ENCODE assay signal across 16 cellular contexts in genomic region chr4:7594013-7594412, GRCh38.
DNase-seq lines count a peak whose midpoint lies in the region; ATAC-seq and TF ChIP-seq lines count a peak whose summit lies in the region.
"Had no signal": no experiment of that assay in that cellular context is flagged by ENCODE, and none has a peak within 500 bp of the region (broad histone marks: within the 10 kb centered on the region; RNA-seq: fewer than 3 reads in every experiment).

No MANE protein-coding gene starts in this region.

- no peak overlapping the region for H3K4me3 Mint-ChIP-seq in WTC11
- no peak overlapping the region for H3K4me3 Mint-ChIP-seq in CD8-positive, alpha-beta T cell

- peaks cover 37% of the 10 kb centered on the region for H3K4me1 Mint-ChIP-seq in WTC11
- no peaks in the 10 kb centered on the region for H3K4me1 Mint-ChIP-seq in CD8-positive, alpha-beta T cell (ENCODE audit: low read depth)

- H3K23ac ChIP-seq in neuronal stem cell (ENCODE audit: low read depth, low read length, poor library complexity): peak overlapping the region; percentile 70

- no peak overlapping the region for H3K4ac ChIP-seq in neuronal stem cell (ENCODE audit: low read length)

- POLR2A ChIA-PET in HCT116 (lab: Charles Lee) (no interaction called here), WTC11 (lab: Charles Lee) (no interaction called here)
- POLR2A ChIA-PET in CD8-positive, alpha-beta T cell (lab: Charles Lee): no interaction called here

- no peaks in the 10 kb centered on the region for H3K27me3 Mint-ChIP-seq in WTC11 (ENCODE audit: low read depth)
- peaks cover 12% of the 10 kb centered on the region for H3K27me3 Mint-ChIP-seq in CD8-positive, alpha-beta T cell (ENCODE audit: low read depth)

- ATAC-seq in HCT116 (peak; percentile 92), WTC11 (peak; percentile 62), left lobe of liver (no peak)
- no peak for ATAC-seq in CD8-positive, alpha-beta T cell
- ATAC-seq: Panc1 had no signal

- H3K36me3 Mint-ChIP-seq in WTC11: no peaks in the 10 kb centered on the region
- H3K36me3 Mint-ChIP-seq in CD8-positive, alpha-beta T cell: no peaks in the 10 kb centered on the region

- TF ChIP-seq CTCF in HCT116 (IDR thresholded peaks at IDR 0.05 in 2 of 3, conservative IDR thresholded peaks at IDR 0.05 in 1 of 3; ENCODE audit: borderline replicate concordance in 1 of 3, insufficient read depth in 1 of 3, low read depth in 2 of 3, low read length in 2 of 3): peak in 2 of 3 experiments; percentile 32 to 44; a peak in 3 of 6 replicates
- TF ChIP-seq CTCF in WTC11 (IDR thresholded peaks at IDR 0.05): no peak
- TF ChIP-seq CTCF in CD8-positive, alpha-beta T cell (IDR thresholded peaks at IDR 0.05): no peak

- no peaks in the 10 kb centered on the region for H3K9me3 ChIP-seq in HCT116 (ENCODE audit: control insufficient read depth in 1 of 2, insufficient read depth in 1 of 2, low read depth in 1 of 2, low read length in 2 of 2)
- peaks cover 0 to 3% of the 10 kb centered on the region in 2 donors for H3K9me3 ChIP-seq in neuronal stem cell (replicated peaks in 1 of 2; ENCODE audit: control insufficient read depth in 2 of 2, insufficient read depth in 1 of 2, low read depth in 1 of 2, low read length in 2 of 2)
- no peaks in the 10 kb centered on the region for H3K9me3 ChIP-seq in CD8-positive, alpha-beta T cell (ENCODE audit: low read length)

- no peak overlapping the region for H2BK5ac ChIP-seq in neuronal stem cell (ENCODE audit: low read length)

- no peaks in the 10 kb centered on the region for H3K9me2 ChIP-seq in HCT116 (ENCODE audit: insufficient read depth)

- DNase-seq in NCI-H1694 treated with DMSO at 0.1 percent for 48 hours (lab: John Stamatoyannopoulos, UW): peak; percentile 18
- no peak for DNase-seq in NCI-H1694 (lab: John Stamatoyannopoulos, UW)
- DNase-seq in HCT116 (ENCODE audit: low read depth, low spot score): no peak
- DNase-seq in WTC11 (ENCODE audit: low spot score): peak; percentile 24
- no peak for DNase-seq in neuronal stem cell (ENCODE audit: low spot score)
- DNase-seq in NK-92 treated with Interleukin-12 subunit alpha and Interleukin-12 subunit beta, amount 100 ng/mL, for 24 hours (lab: John Stamatoyannopoulos, UW): no peak
- no peak for DNase-seq in left lobe of liver (ENCODE audit: low spot score)
- DNase-seq in CD8-positive, alpha-beta T cell: no peak
- DNase-seq: COR-L47, GDM1, IMR-90, NCI-H446 treated with DMSO at 0.1 percent for 48 hours, NCI-H82, SHP77 had no signal

- no peak overlapping the region for H2BK12ac ChIP-seq in neuronal stem cell (ENCODE audit: low read length)

- H4K91ac ChIP-seq in neuronal stem cell (ENCODE audit: low read depth, low read length, poor library complexity): no peak overlapping the region

- H3K27me3 ChIP-seq in HCT116 (ENCODE audit: insufficient read depth, low read length) (peaks cover 35% of the 10 kb centered on the region), neuronal stem cell (ENCODE audit: control insufficient read depth in 3 of 3, insufficient read depth in 3 of 3, low read depth in 1 of 3, low read length in 3 of 3) (peaks cover 0 to 14% (median 0%) of the 10 kb centered on the region in 3 experiments)
- H3K27me3 ChIP-seq in CD8-positive, alpha-beta T cell (ENCODE audit: insufficient read depth, low read length): no peaks in the 10 kb centered on the region

- H2BK120ac ChIP-seq in neuronal stem cell (ENCODE audit: low read depth, low read length): no peak overlapping the region

- RAD21 ChIA-PET in HCT116 (lab: Charles Lee; ENCODE audit: low non-redundant PET in 1 of 2, low total read pairs in 2 of 2, uncharacterized antibody in 2 of 2, unreplicated experiment in 2 of 2): interaction anchor here in 1 of 2 experiments (0.6 kb wide), 1 partner anchor 54 kb away, joined by 4 read pairs; no protein-coding TSS in a partner anchor

- peak overlapping the region; percentile 36 for H3K4me2 ChIP-seq in HCT116 (ENCODE audit: low read length)
- no peak overlapping the region for H3K4me2 ChIP-seq in neuronal stem cell (ENCODE audit: insufficient read depth, low read length, poor library complexity, severe bottlenecking)

- H2AFZ ChIP-seq in HCT116 (ENCODE audit: low read depth, low read length, poor library complexity, severe bottlenecking): no peak overlapping the region
- no peak overlapping the region for H2AFZ ChIP-seq in neuronal stem cell (ENCODE audit: low read length)

- peak overlapping the region; percentile 22 for H2BK15ac ChIP-seq in neuronal stem cell (ENCODE audit: low read length)

- H3K18ac ChIP-seq in neuronal stem cell (ENCODE audit: low read length): peak overlapping the region; percentile 24

- H3K9ac ChIP-seq in HCT116 (ENCODE audit: low read length) (no peak overlapping the region), neuronal stem cell (ENCODE audit: low read depth, low read length, poor library complexity) (no peak overlapping the region)

- H3K27ac ChIP-seq in HCT116 (ENCODE audit: low read depth, low read length): no peak overlapping the region
- no peak overlapping the region for H3K27ac ChIP-seq in neuronal stem cell (replicated peaks; ENCODE audit: low read length)
- H3K27ac ChIP-seq in CD8-positive, alpha-beta T cell (ENCODE audit: low read depth, low read length): no peak overlapping the region
- H3K27ac ChIP-seq: C4-2B had no signal

- H3K14ac ChIP-seq in neuronal stem cell (ENCODE audit: low read length): no peak overlapping the region

- peaks cover 3% of the 10 kb centered on the region for H3K79me1 ChIP-seq in neuronal stem cell (ENCODE audit: low read depth, low read length)

- H3K27ac Mint-ChIP-seq in WTC11: no peak overlapping the region
- H3K27ac Mint-ChIP-seq in CD8-positive, alpha-beta T cell: no peak overlapping the region

- no peak for TF ChIP-seq POLR2A in HCT116 (IDR thresholded peaks at IDR 0.05; ENCODE audit: borderline replicate concordance, extremely low read depth, insufficient read depth, insufficient read length)

- H2AK5ac ChIP-seq in neuronal stem cell (ENCODE audit: low read depth, low read length): peak overlapping the region; percentile 48

- H4K8ac ChIP-seq in neuronal stem cell (ENCODE audit: low read depth, low read length): no peak overlapping the region

- TF ChIP-seq RAD21 in HCT116 (IDR thresholded peaks at IDR 0.05; ENCODE audit: low read depth): peak; percentile 22; the same call in 1 of the 2 replicates

- H3K4me3 ChIP-seq in HCT116 (replicated peaks in 1 of 2; ENCODE audit: low read depth in 1 of 2, low read length in 2 of 2): no peak overlapping the region
- no peak overlapping the region for H3K4me3 ChIP-seq in neuronal stem cell (ENCODE audit: low read length in 2 of 2)
- no peak overlapping the region for H3K4me3 ChIP-seq in CD8-positive, alpha-beta T cell (ENCODE audit: low read depth, low read length)

- CTCF ChIA-PET in HCT116 (lab: Charles Lee): no interaction called here
- CTCF ChIA-PET in WTC11 (lab: Charles Lee): interaction anchor here (0.6 to 1.2 kb wide), 5 partner anchors 57 to 356 kb away, joined by 3 read pairs; no protein-coding TSS in a partner anchor
- CTCF ChIA-PET in CD8-positive, alpha-beta T cell (lab: Charles Lee): no interaction called here

- H3K79me2 ChIP-seq in HCT116 (ENCODE audit: insufficient read depth, low read length): no peaks in the 10 kb centered on the region

- no peaks in the 10 kb centered on the region for H3K9me3 Mint-ChIP-seq in WTC11
- H3K9me3 Mint-ChIP-seq in CD8-positive, alpha-beta T cell: no peaks in the 10 kb centered on the region

- no peaks in the 10 kb centered on the region for H3K36me3 ChIP-seq in HCT116 (ENCODE audit: control insufficient read depth in 1 of 2, insufficient read depth in 2 of 2, low read length in 2 of 2)
- no peaks in the 10 kb centered on the region for H3K36me3 ChIP-seq in neuronal stem cell (replicated peaks in 1 of 2; ENCODE audit: control insufficient read depth in 2 of 2, insufficient read depth in 2 of 2, low read length in 2 of 2)
- no peaks in the 10 kb centered on the region for H3K36me3 ChIP-seq in CD8-positive, alpha-beta T cell (ENCODE audit: insufficient read depth, low read length)

- intact Hi-C loops in HCT116 (cut with micrococcal nuclease): no loop called here
- intact Hi-C loops in CD8-positive, alpha-beta T cell (cut with DNase I, micrococcal nuclease): no loop called here

- H3K4me1 ChIP-seq in HCT116 (ENCODE audit: control insufficient read depth in 1 of 2, insufficient read depth in 2 of 2, low read length in 2 of 2) (peaks cover 0 to 4% of the 10 kb centered on the region in 2 experiments; a peak in 1 of 4 replicates), neuronal stem cell (ENCODE audit: control insufficient read depth in 2 of 2, insufficient read depth in 1 of 2, low read depth in 1 of 2, low read length in 2 of 2) (peaks cover 0 to 39% of the 10 kb centered on the region in 2 donors)
- H3K4me1 ChIP-seq in CD8-positive, alpha-beta T cell (ENCODE audit: insufficient read depth, low read length): no peaks in the 10 kb centered on the region

- WGBS in neuronal stem cell (ENCODE audit: extremely low coverage in 2 of 2, insufficient read length in 2 of 2, insufficient replicate concordance in 1 of 2), 2 donors: no CpG with 5 or more reads among the region's 9 CpGs

- H4K20me1 ChIP-seq in HCT116 (ENCODE audit: insufficient read depth): no peaks in the 10 kb centered on the region

- BruUV-seq in HCT116 (replicated peaks; lab: Mats Ljungman, UMichigan): no TSS peak

TF ChIP-seq in HCT116, 20 proteins besides CTCF, POLR2A, EP300 and RAD21 (continues in another document):
- TF ChIP-seq SRF (IDR thresholded peaks at IDR 0.05; ENCODE audit: low read depth) (no peak), FOSL1 (IDR thresholded peaks at IDR 0.05; ENCODE audit: low read depth) (no peak), ZFX (IDR thresholded peaks at IDR 0.05) (no peak)

TF ChIP-seq in WTC11, 78 proteins besides CTCF, POLR2A, EP300 and RAD21:
- TF ChIP-seq USF2 (CRISPR knock-in tag; IDR thresholded peaks at IDR 0.05) (no peak), NFE2L1 (CRISPR knock-in tag; IDR thresholded peaks at IDR 0.05) (no peak)

Comparison
In these comparisons a context has a peak if more than half of its experiments do, and no peak if none do; other contexts are left out.
1. DNase-seq: peak in NCI-H1694 treated with DMSO at 0.1 percent for 48 hours (single experiment) and WTC11 (single experiment); none in NCI-H1694 (single experiment), HCT116 (single experiment), neuronal stem cell (single experiment), NK-92 treated with Interleukin-12 subunit alpha and Interleukin-12 subunit beta, amount 100 ng/mL, for 24 hours (single experiment), left lobe of liver (single experiment) and CD8-positive, alpha-beta T cell (0 of 7).
2. ATAC-seq: peak in HCT116 (single experiment) and WTC11 (single experiment); none in left lobe of liver (single experiment) and CD8-positive, alpha-beta T cell (single experiment).
3. CTCF ChIP-seq: peak in HCT116 (2 of 3); none in WTC11 (single experiment) and CD8-positive, alpha-beta T cell (single experiment).